Comparison of ENCODE assay signal across 17 cellular contexts in the genomic region with DNA sequence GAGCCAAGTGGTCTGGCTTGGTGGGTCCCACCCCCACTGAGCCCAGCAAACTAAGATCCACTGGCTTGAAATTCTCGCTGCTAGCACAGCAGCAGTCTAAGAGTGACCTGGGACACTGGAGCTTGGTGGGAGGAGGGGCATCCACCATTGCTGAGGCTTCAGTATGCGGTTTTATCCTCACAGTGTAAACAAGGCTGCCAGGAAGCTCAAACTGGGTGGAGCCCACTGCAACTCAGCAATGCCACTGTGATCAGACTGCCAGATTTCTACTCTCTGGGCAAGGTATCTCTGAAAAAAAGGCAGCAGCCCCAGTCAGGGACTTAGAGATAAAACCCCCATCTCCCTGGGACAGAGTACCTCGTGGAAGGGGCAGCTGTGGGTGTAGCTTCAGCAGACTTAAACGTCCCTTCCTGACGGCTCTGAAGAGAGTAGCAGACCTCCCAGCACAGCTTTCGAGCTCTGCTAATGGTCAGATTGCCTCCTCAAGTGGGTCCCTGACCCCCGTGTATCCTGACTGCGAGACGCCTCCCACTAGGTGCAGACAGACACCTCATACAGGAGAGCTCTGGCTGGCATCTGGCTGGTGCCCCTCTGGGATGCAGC. TPM values are rescaled to one million over a fixed set of nuclear protein-coding genes. Genes with fewer than 3 reads are reported as not detected.
DNase-seq lines count a peak whose midpoint lies in the region; ATAC-seq and TF ChIP-seq lines count a peak whose summit lies in the region.
"Had no signal": no experiment of that assay in that cellular context is flagged by ENCODE, and none has a peak within 500 bp of the region (broad histone marks: within the 10 kb centered on the region; RNA-seq: fewer than 3 reads in every experiment).

No MANE protein-coding gene starts in this region.

- CTCF ChIA-PET in activated naive CD4-positive, alpha-beta T cell treated with anti-CD3 and anti-CD28 coated beads, Interleukin-2, amount 10 ng/mL, durations not matched to agents 7 days and 5 days (lab: Charles Lee): interaction anchor here (1.0 kb wide), 1 partner anchor 251 kb away, joined by 4 read pairs; no protein-coding TSS in a partner anchor

- H3K27ac ChIP-seq in endodermal cell (ENCODE audit: low read depth, low read length) (no peak overlapping the region), tibial nerve (peak overlapping the region; percentile 48 to 83 (median 64)), coronary artery (no peak overlapping the region)
- H3K27ac ChIP-seq: HL-60, parathyroid adenoma, transverse colon had no signal

- H3K27me3 Mint-ChIP-seq in activated naive CD4-positive, alpha-beta T cell treated with anti-CD3 and anti-CD28 coated beads, Interleukin-2, amount 10 ng/mL, durations not matched to agents 7 days and 5 days: no peaks in the 10 kb centered on the region
- no peaks in the 10 kb centered on the region for H3K27me3 Mint-ChIP-seq in endodermal cell (ENCODE audit: insufficient read depth)

- H3K9ac ChIP-seq in endodermal cell (ENCODE audit: extremely low read depth, low read length, poor library complexity, severe bottlenecking): no peak overlapping the region
- H3K9ac ChIP-seq: parathyroid adenoma had no signal

- H3K36me3 ChIP-seq in endodermal cell (ENCODE audit: control insufficient read depth, insufficient read depth, low read length): no peaks in the 10 kb centered on the region
- no peaks in the 10 kb centered on the region for H3K36me3 ChIP-seq in tibial nerve
- H3K36me3 ChIP-seq: transverse colon had no signal

- peaks cover 5% of the 10 kb centered on the region for H3K4me1 Mint-ChIP-seq in activated naive CD4-positive, alpha-beta T cell treated with anti-CD3 and anti-CD28 coated beads, Interleukin-2, amount 10 ng/mL, durations not matched to agents 7 days and 5 days
- peaks cover 14% of the 10 kb centered on the region for H3K4me1 Mint-ChIP-seq in endodermal cell

- ATAC-seq in HG03460 (IDR thresholded peaks at IDR 0.05; ENCODE audit: unreplicated experiment): no peak
- ATAC-seq: left ventricle myocardium superior had no signal

- no peak overlapping the region for H3K4me3 Mint-ChIP-seq in activated naive CD4-positive, alpha-beta T cell treated with anti-CD3 and anti-CD28 coated beads, Interleukin-2, amount 10 ng/mL, durations not matched to agents 7 days and 5 days
- H3K4me3 Mint-ChIP-seq in endodermal cell: peak overlapping the region; percentile 10

- H3K4me1 ChIP-seq in endodermal cell (ENCODE audit: control insufficient read depth, insufficient read depth, low read length) (peaks cover 5% of the 10 kb centered on the region), tibial nerve (peaks cover 0 to 19% (median 2%) of the 10 kb centered on the region in 4 donors)
- H3K4me1 ChIP-seq: parathyroid adenoma, transverse colon had no signal

- H3K4me3 ChIP-seq in endodermal cell (ENCODE audit: low read length) (peak overlapping the region; percentile 35), tibial nerve (no peak overlapping the region), coronary artery (no peak overlapping the region)
- H3K4me3 ChIP-seq: transverse colon had no signal

- peak; percentile 52 for DNase-seq in activated naive CD4-positive, alpha-beta T cell treated with anti-CD3 and anti-CD28 coated beads, Interleukin-2, amount 10 ng/mL, durations not matched to agents 7 days and 5 days
- no peak for DNase-seq in activated naive CD4-positive, alpha-beta T cell (lab: John Stamatoyannopoulos, UW)
- DNase-seq in RPMI7951 (ENCODE audit: low read depth) (peak; percentile 13), endodermal cell (peak; percentile 82), tibial nerve (ENCODE audit: low spot score in 2 of 2) (no peak), coronary artery (ENCODE audit: low spot score) (no peak), iPS-NIHi7 (ENCODE audit: extremely low spot score) (no peak)
- DNase-seq: activated CD8-positive, alpha-beta memory T cell treated with anti-CD3 and anti-CD28 coated beads for 24 hours; amygdala; GDM1; left ventricle myocardium superior; NCI-H1930; SHP77 treated with DMSO at 0.1 percent for 48 hours; transverse colon had no signal

- TF ChIP-seq EP300 in tibial nerve (IDR thresholded peaks at IDR 0.05): no peak

- no peaks in the 10 kb centered on the region for H3K36me3 Mint-ChIP-seq in activated naive CD4-positive, alpha-beta T cell treated with anti-CD3 and anti-CD28 coated beads, Interleukin-2, amount 10 ng/mL, durations not matched to agents 7 days and 5 days
- H3K36me3 Mint-ChIP-seq in endodermal cell (ENCODE audit: low read depth): no peaks in the 10 kb centered on the region

- H3K27ac Mint-ChIP-seq in activated naive CD4-positive, alpha-beta T cell treated with anti-CD3 and anti-CD28 coated beads, Interleukin-2, amount 10 ng/mL, durations not matched to agents 7 days and 5 days: peak overlapping the region; percentile 85
- peak overlapping the region; percentile 91 for H3K27ac Mint-ChIP-seq in endodermal cell

- TF ChIP-seq CTCF in endodermal cell (conservative IDR thresholded peaks at IDR 0.05) (no peak), tibial nerve (IDR thresholded peaks at IDR 0.05) (no peak), coronary artery (IDR thresholded peaks at IDR 0.05) (no peak)

- TF ChIP-seq POLR2A in tibial nerve (IDR thresholded peaks at IDR 0.05): no peak

- no peaks in the 10 kb centered on the region for H3K9me3 Mint-ChIP-seq in activated naive CD4-positive, alpha-beta T cell treated with anti-CD3 and anti-CD28 coated beads, Interleukin-2, amount 10 ng/mL, durations not matched to agents 7 days and 5 days
- no peaks in the 10 kb centered on the region for H3K9me3 Mint-ChIP-seq in endodermal cell

- H3K27me3 ChIP-seq in endodermal cell (ENCODE audit: control insufficient read depth, insufficient read depth, low read length, poor library complexity, severe bottlenecking) (no peaks in the 10 kb centered on the region), tibial nerve (no peaks in the 10 kb centered on the region)
- H3K27me3 ChIP-seq: transverse colon had no signal

- H3K9me3 ChIP-seq in endodermal cell (ENCODE audit: control insufficient read depth, low read length) (no peaks in the 10 kb centered on the region), tibial nerve (peaks cover 0 to 4% (median 2%) of the 10 kb centered on the region in 4 donors)
- H3K9me3 ChIP-seq: transverse colon had no signal

- 54 to 59% methylated on average over 7 to 9 of the region's 9 CpGs for WGBS in endodermal cell (ENCODE audit: insufficient coverage in 1 of 2, insufficient read length in 1 of 2), 2 experiments
- WGBS in tibial nerve, 2 donors: 49 to 55% methylated on average over 8 to 9 of the region's 9 CpGs

RNA-seq across cellular contexts. Expression of gene STK32A, which starts 18.2 kb away (rescaled TPM):
- total RNA-seq in RPMI7951 (2014; rRNA removed; shearing (Covaris generic)): 0.84 and 1.8 TPM in 2 replicates
- total RNA-seq in endodermal cell: 10 to 100 TPM in 1 of 2 donors, 1 to 10 TPM in 1; 9.8 to 21.8 TPM
- 1.9 TPM for polyA plus RNA-seq in endodermal cell (2013, experiment 1 of 2)
- 2.9 TPM for polyA plus RNA-seq in endodermal cell (2013, experiment 2 of 2)
- total RNA-seq in tibial nerve: 10 to 100 TPM in 3 of 4 donors, 1 to 10 TPM in 1; 9.6 to 35.2 (median 14.8) TPM

Comparison
In these comparisons a context has a peak if more than half of its experiments do, and no peak if none do; other contexts are left out.
1. DNase-seq: peak in activated naive CD4-positive, alpha-beta T cell treated with anti-CD3 and anti-CD28 coated beads, Interleukin-2, amount 10 ng/mL, durations not matched to agents 7 days and 5 days (single experiment), RPMI7951 (single experiment) and endodermal cell (single experiment); none in activated naive CD4-positive, alpha-beta T cell (0 of 4), tibial nerve (0 of 2), coronary artery (single experiment) and iPS-NIHi7 (single experiment).
2. H3K27ac ChIP-seq: peak in tibial nerve (4 of 4); none in endodermal cell (single experiment) and coronary artery (0 of 2).